ENCODE assay signal across 8 cellular contexts in genomic region chr7:27740449-27741086, GRCh38. TPM values are rescaled to one million over a fixed set of nuclear protein-coding genes. Genes with fewer than 3 reads are reported as not detected.
DNase-seq lines count a peak whose midpoint lies in the region; ATAC-seq and TF ChIP-seq lines count a peak whose summit lies in the region.

No MANE protein-coding gene starts in this region.

- H3K4me3 ChIP-seq in urinary bladder (ENCODE audit: low read depth, low read length) = peak overlapping the region; percentile 80

- peak; percentile 53 for TF ChIP-seq POLR2A in GM15510 (IDR thresholded peaks at IDR 0.05; ENCODE audit: borderline replicate concordance, extremely low read depth, insufficient read length)

- peak overlapping the region; percentile 99 for H3K27ac Mint-ChIP-seq in progenitor cell of endocrine pancreas

- no peaks in the 10 kb centered on the region for H3K4me1 ChIP-seq in urinary bladder (ENCODE audit: insufficient read depth)

- H3K27me3 Mint-ChIP-seq in progenitor cell of endocrine pancreas = no peaks in the 10 kb centered on the region

- intact Hi-C loops in left ventricle myocardium superior (cut with micrococcal nuclease) = no loop called here

- H3K9me3 Mint-ChIP-seq in progenitor cell of endocrine pancreas (ENCODE audit: low read depth) = no peaks in the 10 kb centered on the region

- peak; percentile 65 for ATAC-seq in HG02840 (IDR thresholded peaks at IDR 0.05; ENCODE audit: low FRiP score, unreplicated experiment)
- ATAC-seq in left ventricle myocardium superior = peak; percentile 89

- TF ChIP-seq CTCF in progenitor cell of endocrine pancreas (IDR thresholded peaks at IDR 0.05; ENCODE audit: unreplicated experiment) = no peak

- no peaks in the 10 kb centered on the region for H3K36me3 ChIP-seq in urinary bladder (ENCODE audit: insufficient read depth)

- H3K36me3 Mint-ChIP-seq in progenitor cell of endocrine pancreas (ENCODE audit: insufficient read depth) = no peaks in the 10 kb centered on the region

- peak overlapping the region; percentile 98 for H3K27ac ChIP-seq in urinary bladder (ENCODE audit: low read depth)

- under 1% methylated on average over 49 of the region's 49 CpGs for WGBS in urinary bladder

- peaks cover 45% of the 10 kb centered on the region for H3K4me1 Mint-ChIP-seq in progenitor cell of endocrine pancreas (ENCODE audit: low read depth)

- H3K4me3 Mint-ChIP-seq in progenitor cell of endocrine pancreas (ENCODE audit: low read depth) = peak overlapping the region; percentile 94

- peak; percentile 57 for DNase-seq in NCI-H1417 treated with DMSO at 0.1 percent for 48 hours (lab: John Stamatoyannopoulos, UW)
- DNase-seq in T-helper 1 cell = peak; percentile 71 to 86 (median 81)
- DNase-seq in amniotic epithelial cell (ENCODE audit: low read depth) = peak; percentile 62
- peak; percentile 90 for DNase-seq in left ventricle myocardium superior
- DNase-seq in progenitor cell of endocrine pancreas (ENCODE audit: low spot score, unreplicated experiment) = peak; percentile 88

RNA-seq across cellular contexts. Expression of gene TAX1BP1, which starts 0.6 kb away (rescaled TPM):
- total RNA-seq in left ventricle myocardium superior = 161 TPM
- total RNA-seq in progenitor cell of endocrine pancreas = 98.1 and 101 TPM in 2 replicates
- 115 TPM for total RNA-seq in urinary bladder
- polyA plus RNA-seq in urinary bladder = 99.7 TPM

Comparison
In these comparisons a context has a peak if more than half of its experiments do, and no peak if none do; other contexts are left out.
1. Peak in every context shown above with its lines: DNase-seq, ATAC-seq, H3K4me3 ChIP-seq and H3K27ac ChIP-seq.